Comparison of ENCODE assay signal across 8 cellular contexts in genomic region chr5:103211858-103212500, GRCh38. TPM values are rescaled to one million over a fixed set of nuclear protein-coding genes. Genes with fewer than 3 reads are reported as not detected.
DNase-seq lines count a peak whose midpoint lies in the region; ATAC-seq and TF ChIP-seq lines count a peak whose summit lies in the region.

No MANE protein-coding gene starts in this region.

- peaks cover 10% of the 10 kb centered on the region for H3K36me3 Mint-ChIP-seq in activated CD8-positive, alpha-beta memory T cell treated with anti-CD3 and anti-CD28 coated beads, Interleukin-2, amount 10 ng/mL, durations not matched to agents 7 days and 5 days
- H3K36me3 Mint-ChIP-seq in osteocyte (ENCODE audit: unreplicated experiment) = peaks cover 3% of the 10 kb centered on the region

- no peaks in the 10 kb centered on the region for H3K27me3 Mint-ChIP-seq in activated CD8-positive, alpha-beta memory T cell treated with anti-CD3 and anti-CD28 coated beads, Interleukin-2, amount 10 ng/mL, durations not matched to agents 7 days and 5 days
- H3K27me3 Mint-ChIP-seq in osteocyte (ENCODE audit: unreplicated experiment) = no peaks in the 10 kb centered on the region

- peaks cover 36% of the 10 kb centered on the region for H3K4me1 Mint-ChIP-seq in activated CD8-positive, alpha-beta memory T cell treated with anti-CD3 and anti-CD28 coated beads, Interleukin-2, amount 10 ng/mL, durations not matched to agents 7 days and 5 days
- H3K4me1 Mint-ChIP-seq in osteocyte (ENCODE audit: unreplicated experiment) = peaks cover 38% of the 10 kb centered on the region

- peak overlapping the region; percentile 56 for H3K4me3 Mint-ChIP-seq in activated CD8-positive, alpha-beta memory T cell treated with anti-CD3 and anti-CD28 coated beads, Interleukin-2, amount 10 ng/mL, durations not matched to agents 7 days and 5 days
- H3K4me3 Mint-ChIP-seq in osteocyte (ENCODE audit: unreplicated experiment) = no peak overlapping the region

- CTCF ChIA-PET in activated CD8-positive, alpha-beta memory T cell treated with anti-CD3 and anti-CD28 coated beads, Interleukin-2, amount 10 ng/mL, durations not matched to agents 7 days and 5 days (lab: Charles Lee) = interaction anchor here (0.9 to 1.1 kb wide), 3 partner anchors 12 to 99 kb away, joined by 3 to 4 read pairs (median 3); no protein-coding TSS in a partner anchor

- no peaks in the 10 kb centered on the region for H3K9me3 Mint-ChIP-seq in activated CD8-positive, alpha-beta memory T cell treated with anti-CD3 and anti-CD28 coated beads, Interleukin-2, amount 10 ng/mL, durations not matched to agents 7 days and 5 days (ENCODE audit: low read depth)
- no peaks in the 10 kb centered on the region for H3K9me3 Mint-ChIP-seq in osteocyte (ENCODE audit: unreplicated experiment)

- peak; percentile 75 for ATAC-seq in activated CD8-positive, alpha-beta memory T cell treated with anti-CD3 and anti-CD28 coated beads, Interleukin-2, amount 10 ng/mL, durations not matched to agents 7 days and 5 days
- ATAC-seq in HG02642 (IDR thresholded peaks at IDR 0.05; ENCODE audit: poor library complexity, unreplicated experiment) = peak; percentile 86
- ATAC-seq in HG03025 (IDR thresholded peaks at IDR 0.05; ENCODE audit: low FRiP score, unreplicated experiment) = no peak

- no peak for DNase-seq in activated CD8-positive, alpha-beta memory T cell treated with anti-CD3 and anti-CD28 coated beads, Interleukin-2, amount 10 ng/mL, durations not matched to agents 7 days and 5 days
- no peak for DNase-seq in activated CD8-positive, alpha-beta memory T cell treated with anti-CD3 and anti-CD28 coated beads, Interleukin-2, amount 50 U/mL, for 48 hours
- peak; percentile 12 to 59 for DNase-seq in NOMO-1 (lab: John Stamatoyannopoulos, UW; ENCODE audit: unreplicated experiment in 2 of 2)
- no peak for DNase-seq in osteocyte (ENCODE audit: extremely low spot score, unreplicated experiment)
- no peak for DNase-seq in NCI-H2081 (lab: John Stamatoyannopoulos, UW)
- no peak for DNase-seq in HT-29 (ENCODE audit: low spot score)

- no peak for TF ChIP-seq CTCF in osteocyte (IDR thresholded peaks at IDR 0.05)

- H3K27ac Mint-ChIP-seq in activated CD8-positive, alpha-beta memory T cell treated with anti-CD3 and anti-CD28 coated beads, Interleukin-2, amount 10 ng/mL, durations not matched to agents 7 days and 5 days = peak overlapping the region; percentile 89
- peak overlapping the region; percentile 83 for H3K27ac Mint-ChIP-seq in osteocyte (ENCODE audit: unreplicated experiment)

RNA-seq across cellular contexts. Expression of gene MACIR, which starts 46.6 kb away (rescaled TPM):
- 1 to 10 TPM; 6.4 to 9.5 TPM for total RNA-seq in activated CD8-positive, alpha-beta memory T cell treated with anti-CD3 and anti-CD28 coated beads, Interleukin-2, amount 10 ng/mL, durations not matched to agents 7 days and 5 days
- total RNA-seq in osteocyte = 7.7 and 8.4 TPM in 2 replicates
- total RNA-seq in HT-29 (2014; rRNA removed; shearing (Covaris generic)) = 9.2 and 11.2 TPM in 2 replicates

Comparison
In these comparisons a context has a peak if more than half of its experiments do, and no peak if none do; other contexts are left out.
1. DNase-seq: peak in NOMO-1 (2 of 2); none in activated CD8-positive, alpha-beta memory T cell treated with anti-CD3 and anti-CD28 coated beads, Interleukin-2, amount 10 ng/mL, durations not matched to agents 7 days and 5 days (single experiment), activated CD8-positive, alpha-beta memory T cell treated with anti-CD3 and anti-CD28 coated beads, Interleukin-2, amount 50 U/mL, for 48 hours (single experiment), osteocyte (single experiment), NCI-H2081 (0 of 2) and HT-29 (single experiment).